13 cellular contexts compared by ENCODE assay signal in the genomic region with DNA sequence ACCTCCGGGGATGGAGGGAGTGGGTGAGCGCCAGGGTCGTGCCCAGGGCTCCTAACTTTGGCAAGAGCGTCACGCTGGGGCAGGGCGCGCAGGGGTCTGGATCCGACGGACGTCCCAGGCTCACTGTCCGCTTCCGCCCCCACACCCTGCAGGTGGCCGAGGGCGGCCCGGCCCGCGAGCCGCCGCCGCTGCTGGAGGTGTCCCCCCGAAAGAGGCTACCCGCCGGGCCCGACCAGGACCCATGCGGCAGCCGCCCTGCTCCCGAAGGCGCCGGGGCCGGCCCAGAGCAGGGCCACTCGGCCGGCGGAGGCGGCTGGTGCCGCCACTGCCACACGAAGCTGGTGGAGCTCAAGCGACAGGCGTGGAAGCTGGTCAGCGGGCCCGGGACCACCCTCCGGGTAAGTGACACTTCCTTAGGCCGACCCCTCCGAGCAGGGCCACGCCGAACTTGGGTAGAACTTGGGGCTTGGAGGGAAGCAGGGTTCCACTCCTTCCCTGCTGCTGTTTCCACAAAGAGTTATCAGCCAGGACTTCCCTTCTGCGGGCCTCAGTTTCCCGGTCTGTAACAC. TPM values are rescaled to one million over a fixed set of nuclear protein-coding genes. Genes with fewer than 3 reads are reported as not detected.
A peak's percentile ranks its signal among the peaks of the same experiment; 100 is the strongest.
DNase-seq lines count a peak whose midpoint lies in the region; ATAC-seq and TF ChIP-seq lines count a peak whose summit lies in the region.
"Had no signal": no experiment of that assay in that cellular context is flagged by ENCODE, and none has a peak within 500 bp of the region (broad histone marks: within the 10 kb centered on the region; RNA-seq: fewer than 3 reads in every experiment).

No MANE protein-coding gene starts in this region.

- no peaks in the 10 kb centered on the region for H3K9me2 ChIP-seq in neural cell (ENCODE audit: insufficient read depth, low read length)

- TF ChIP-seq POLR2A in gastroesophageal sphincter (IDR thresholded peaks at IDR 0.05), result no peak

- no peak overlapping the region for H2AFZ ChIP-seq in neural cell (ENCODE audit: low read depth, low read length)

- H3K4me1 Mint-ChIP-seq in natural killer cell treated with Interleukin-12 subunit alpha and Interleukin-12 subunit beta and Interleukin-15 and Interleukin-18, amount 100 ng/mL, for 72 hours (ENCODE audit: low read depth in 2 of 2), result peaks cover 0 to 4% of the 10 kb centered on the region in 2 donors
- H3K4me1 Mint-ChIP-seq in natural killer cell, result no peaks in the 10 kb centered on the region

- no peak overlapping the region for H3K27ac Mint-ChIP-seq in natural killer cell treated with Interleukin-12 subunit alpha and Interleukin-12 subunit beta and Interleukin-15 and Interleukin-18, amount 100 ng/mL, for 72 hours
- H3K27ac Mint-ChIP-seq in natural killer cell, result no peak overlapping the region
- H3K27ac Mint-ChIP-seq: CD8-positive, alpha-beta T cell; stimulated activated memory B cell treated with anti-CD40 and anti-IgM and Interleukin-4, amounts not matched to agents 10 μg/mL and 1 μg/mL and 100 μg/mL, for 72 hours had no signal

- no peaks in the 10 kb centered on the region for H3K9me3 ChIP-seq in gastroesophageal sphincter
- H3K9me3 ChIP-seq in neural cell (ENCODE audit: low read length), result no peaks in the 10 kb centered on the region
- no peaks in the 10 kb centered on the region for H3K9me3 ChIP-seq in aorta (ENCODE audit: control insufficient read depth, low read length)
- H3K9me3 ChIP-seq: SJSA1 had no signal

- no peak for ATAC-seq in natural killer cell treated with Interleukin-12 subunit alpha and Interleukin-12 subunit beta and Interleukin-15 and Interleukin-18, amount 100 ng/mL, for 72 hours
- ATAC-seq in natural killer cell, result no peak
- ATAC-seq in gastroesophageal sphincter, result no peak
- ATAC-seq in aorta (ENCODE audit: low FRiP score), result no peak
- no peak for ATAC-seq in HG03378 (IDR thresholded peaks at IDR 0.05; ENCODE audit: unreplicated experiment)

- H3K4me3 ChIP-seq in gastroesophageal sphincter, result peak overlapping the region; percentile 31 to 57
- H3K4me3 ChIP-seq in neural cell (ENCODE audit: low read length), result peak overlapping the region; percentile 95
- peak overlapping the region in 1 of 2 donors; percentile 21 for H3K4me3 ChIP-seq in aorta (ENCODE audit: low read length in 2 of 2)

- peak overlapping the region; percentile 68 for H3K4me2 ChIP-seq in neural cell (ENCODE audit: low read length)

- no peak overlapping the region for H3K4me3 Mint-ChIP-seq in natural killer cell treated with Interleukin-12 subunit alpha and Interleukin-12 subunit beta and Interleukin-15 and Interleukin-18, amount 100 ng/mL, for 72 hours
- H3K4me3 Mint-ChIP-seq in natural killer cell, result no peak overlapping the region
- H3K4me3 Mint-ChIP-seq: CD8-positive, alpha-beta T cell; stimulated activated memory B cell treated with anti-CD40 and anti-IgM and Interleukin-4, amounts not matched to agents 10 μg/mL and 1 μg/mL and 100 μg/mL, for 72 hours had no signal

- no peak for TF ChIP-seq EP300 in gastroesophageal sphincter (IDR thresholded peaks at IDR 0.05)
- TF ChIP-seq EP300 in neural cell (conservative IDR thresholded peaks at IDR 0.05; ENCODE audit: poor library complexity, severe bottlenecking), result no peak

- no peak for TF ChIP-seq RAD21 in neural cell (conservative IDR thresholded peaks at IDR 0.05)

- peaks cover 9 to 14% of the 10 kb centered on the region in 2 donors for H3K27me3 Mint-ChIP-seq in natural killer cell treated with Interleukin-12 subunit alpha and Interleukin-12 subunit beta and Interleukin-15 and Interleukin-18, amount 100 ng/mL, for 72 hours
- peaks cover 0 to 23% of the 10 kb centered on the region in 2 donors for H3K27me3 Mint-ChIP-seq in natural killer cell (ENCODE audit: low read depth in 2 of 2)

- no peaks in the 10 kb centered on the region for H3F3A ChIP-seq in neural cell (ENCODE audit: insufficient read depth, low read length, poor library complexity, severe bottlenecking)

- intact Hi-C loops in natural killer cell (cut with micrococcal nuclease), result no loop called here
- intact Hi-C loops in aorta (cut with DNase I), result loop anchor here (5.0 kb wide), 2 partner anchors 423 to 498 kb away; no protein-coding TSS in a partner anchor

- H4K20me1 ChIP-seq in neural cell (ENCODE audit: insufficient read depth), result no peaks in the 10 kb centered on the region

- H3K4me1 ChIP-seq in gastroesophageal sphincter, result peaks cover 0 to 46% (median 23%) of the 10 kb centered on the region in 3 donors
- H3K4me1 ChIP-seq in aorta (ENCODE audit: control insufficient read depth in 1 of 2, insufficient read depth in 2 of 2, low read length in 2 of 2), result no peaks in the 10 kb centered on the region

- H3K27ac ChIP-seq in gastroesophageal sphincter, result peak overlapping the region in 2 of 4 donors; percentile 38 to 61
- H3K27ac ChIP-seq in neural cell (ENCODE audit: low read length), result no peak overlapping the region
- H3K27ac ChIP-seq in aorta (ENCODE audit: low read depth in 1 of 2, low read length in 2 of 2), result no peak overlapping the region
- H3K27ac ChIP-seq: SJSA1 had no signal

- peaks cover 16% of the 10 kb centered on the region for H3K79me2 ChIP-seq in neural cell (replicated peaks; ENCODE audit: insufficient read depth, low read length)

- H3K36me3 ChIP-seq in gastroesophageal sphincter (no peaks in the 10 kb centered on the region), neural cell (ENCODE audit: insufficient read depth, low read length) (no peaks in the 10 kb centered on the region), aorta (ENCODE audit: control insufficient read depth in 1 of 2, insufficient read depth in 2 of 2, low read length in 1 of 2) (no peaks in the 10 kb centered on the region)
- H3K36me3 ChIP-seq: SJSA1 had no signal

- H3K27me3 ChIP-seq in gastroesophageal sphincter (peaks cover 80% of the 10 kb centered on the region), neural cell (ENCODE audit: insufficient read depth, low read depth, low read length) (peaks cover 29% of the 10 kb centered on the region), aorta (ENCODE audit: control insufficient read depth in 1 of 2, insufficient read depth in 2 of 2, low read length in 1 of 2) (no peaks in the 10 kb centered on the region)

- H3K9ac ChIP-seq in neural cell (ENCODE audit: low read length), result peak overlapping the region; percentile 72

- TF ChIP-seq CTCF in natural killer cell (IDR thresholded peaks at IDR 0.05) (no peak), gastroesophageal sphincter (IDR thresholded peaks at IDR 0.05) (no peak), neural cell (IDR thresholded peaks at IDR 0.05; ENCODE audit: poor library complexity, severe bottlenecking) (no peak)

- no CpG with 5 or more reads among the region's 47 CpGs for WGBS in gastroesophageal sphincter (ENCODE audit: low coverage in 1 of 2), 2 donors
- WGBS in aorta, 2 donors, result 2 to 3% methylated on average over 40 to 47 of the region's 47 CpGs

- no peaks in the 10 kb centered on the region for H3K9me3 Mint-ChIP-seq in natural killer cell treated with Interleukin-12 subunit alpha and Interleukin-12 subunit beta and Interleukin-15 and Interleukin-18, amount 100 ng/mL, for 72 hours
- no peaks in the 10 kb centered on the region for H3K9me3 Mint-ChIP-seq in natural killer cell
- H3K9me3 Mint-ChIP-seq: CD8-positive, alpha-beta T cell; stimulated activated memory B cell treated with anti-CD40 and anti-IgM and Interleukin-4, amounts not matched to agents 10 μg/mL and 1 μg/mL and 100 μg/mL, for 72 hours had no signal

- peak; percentile 58 for DNase-seq in natural killer cell treated with Interleukin-12 subunit alpha and Interleukin-12 subunit beta and Interleukin-15 and Interleukin-18, amount 100 ng/mL, for 72 hours (ENCODE audit: low spot score)
- DNase-seq in natural killer cell, result no peak
- DNase-seq in aorta, result peak; percentile 48 to 70
- no peak for DNase-seq in putamen (ENCODE audit: low spot score)
- DNase-seq in NCI-H526 treated with DMSO at 0.1 percent for 48 hours (lab: John Stamatoyannopoulos, UW), result no peak
- DNase-seq: occipital lobe had no signal

- H3K36me3 Mint-ChIP-seq in natural killer cell treated with Interleukin-12 subunit alpha and Interleukin-12 subunit beta and Interleukin-15 and Interleukin-18, amount 100 ng/mL, for 72 hours, result no peaks in the 10 kb centered on the region
- no peaks in the 10 kb centered on the region for H3K36me3 Mint-ChIP-seq in natural killer cell
- H3K36me3 Mint-ChIP-seq: CD8-positive, alpha-beta T cell; stimulated activated memory B cell treated with anti-CD40 and anti-IgM and Interleukin-4, amounts not matched to agents 10 μg/mL and 1 μg/mL and 100 μg/mL, for 72 hours had no signal

RNA-seq across cellular contexts. Expression of a gene that starts 0.6 kb away (rescaled TPM):
- total RNA-seq in natural killer cell treated with Interleukin-12 subunit alpha and Interleukin-12 subunit beta and Interleukin-15 and Interleukin-18, amount 100 ng/mL, for 72 hours, result not detected
- total RNA-seq in natural killer cell (not detected), gastroesophageal sphincter (1 to 10 TPM; 2.2 to 6.9 (median 2.9) TPM), aorta (1 to 10 TPM; 4.6 to 8.3 TPM)
- polyA plus RNA-seq in neural cell (11.2 and 12.2 TPM in 2 replicates), aorta (1 to 10 TPM in 1 of 2 donors, under 1 TPM in 1; 0.13 to 1.9 TPM)
- polyA minus RNA-seq in neural cell, result 24.1 and 31.9 TPM in 2 replicates
- total RNA-seq: LHCN-M2 had no signal

RNA-seq across cellular contexts. Expression of a gene that starts 53.5 kb away (rescaled TPM):
- total RNA-seq in natural killer cell treated with Interleukin-12 subunit alpha and Interleukin-12 subunit beta and Interleukin-15 and Interleukin-18, amount 100 ng/mL, for 72 hours, result not detected
- total RNA-seq in natural killer cell, result not detected
- total RNA-seq in gastroesophageal sphincter, result 1 to 10 TPM in 1 of 4 donors, under 1 TPM in 1, not detected in 2; 0.13 to 1.1 TPM
- 0.16 and 1.4 TPM in 2 replicates for polyA plus RNA-seq in neural cell
- polyA minus RNA-seq in neural cell, result 0.23 and 0.73 TPM in 2 replicates
- 1 to 10 TPM in 1 of 2 donors, under 1 TPM in 1; 0.13 to 2.2 TPM for total RNA-seq in aorta
- 1 to 10 TPM in 1 of 2 donors, under 1 TPM in 1; 0.20 to 1.6 TPM for polyA plus RNA-seq in aorta
- total RNA-seq: CD8-positive, alpha-beta T cell; SJSA1 had no signal

Comparison
In these comparisons a context has a peak if more than half of its experiments do, and no peak if none do; other contexts are left out.
1. DNase-seq: peak in natural killer cell treated with Interleukin-12 subunit alpha and Interleukin-12 subunit beta and Interleukin-15 and Interleukin-18, amount 100 ng/mL, for 72 hours (single experiment) and aorta (2 of 2); none in natural killer cell (single experiment), putamen (single experiment) and NCI-H526 treated with DMSO at 0.1 percent for 48 hours (single experiment).